1 cellular context compared by ENCODE assay signal in the genomic region with DNA sequence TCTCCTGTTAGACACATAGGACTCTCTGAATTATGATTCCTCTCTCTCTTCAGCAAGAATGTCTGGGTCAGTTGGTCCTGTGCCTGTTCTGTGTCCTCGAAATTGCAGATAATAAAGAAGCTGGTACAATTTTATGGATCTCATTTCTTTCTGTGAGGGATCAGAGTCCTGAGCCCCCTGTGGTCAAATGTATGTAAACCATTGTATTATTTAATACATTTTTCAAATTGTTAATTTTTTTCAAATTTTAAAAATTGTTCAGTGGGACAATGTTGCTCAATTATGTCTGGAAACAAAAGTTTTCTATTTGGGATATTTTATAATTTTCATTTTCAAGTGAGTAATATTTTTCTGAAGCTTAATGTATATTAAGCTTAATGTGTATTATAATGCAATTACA.
TF ChIP-seq lines count a peak whose summit lies in the region.

No MANE protein-coding gene starts in this region.

TF ChIP-seq in SK-N-SH, 30 proteins besides CTCF, POLR2A, EP300 and RAD21 (continued from another document):
- TF ChIP-seq ZBTB33 (IDR thresholded peaks at IDR 0.05; ENCODE audit: borderline replicate concordance, low read depth) (no peak), FOXJ3 (CRISPR knock-in tag; IDR thresholded peaks at IDR 0.05) (no peak), JUND (IDR thresholded peaks at IDR 0.05) (no peak), NFIC (IDR thresholded peaks at IDR 0.05; ENCODE audit: borderline replicate concordance) (no peak), NRF1 (IDR thresholded peaks at IDR 0.05; ENCODE audit: low read depth, low read length) (no peak), GATA2 (CRISPR knock-in tag; IDR thresholded peaks at IDR 0.05) (no peak), MAX (IDR thresholded peaks at IDR 0.05; ENCODE audit: low read depth) (no peak), RFX5 (IDR thresholded peaks at IDR 0.05; ENCODE audit: low read length) (no peak)
- TF ChIP-seq, protein P1, sequence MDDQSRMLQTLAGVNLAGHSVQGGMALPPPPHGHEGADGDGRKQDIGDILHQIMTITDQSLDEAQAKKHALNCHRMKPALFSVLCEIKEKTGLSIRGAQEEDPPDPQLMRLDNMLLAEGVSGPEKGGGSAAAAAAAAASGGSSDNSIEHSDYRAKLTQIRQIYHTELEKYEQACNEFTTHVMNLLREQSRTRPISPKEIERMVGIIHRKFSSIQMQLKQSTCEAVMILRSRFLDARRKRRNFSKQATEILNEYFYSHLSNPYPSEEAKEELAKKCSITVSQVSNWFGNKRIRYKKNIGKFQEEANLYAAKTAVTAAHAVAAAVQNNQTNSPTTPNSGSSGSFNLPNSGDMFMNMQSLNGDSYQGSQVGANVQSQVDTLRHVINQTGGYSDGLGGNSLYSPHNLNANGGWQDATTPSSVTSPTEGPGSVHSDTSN (IDR thresholded peaks at IDR 0.05): no peak
